25 cellular contexts compared by ENCODE assay signal in the genomic region with DNA sequence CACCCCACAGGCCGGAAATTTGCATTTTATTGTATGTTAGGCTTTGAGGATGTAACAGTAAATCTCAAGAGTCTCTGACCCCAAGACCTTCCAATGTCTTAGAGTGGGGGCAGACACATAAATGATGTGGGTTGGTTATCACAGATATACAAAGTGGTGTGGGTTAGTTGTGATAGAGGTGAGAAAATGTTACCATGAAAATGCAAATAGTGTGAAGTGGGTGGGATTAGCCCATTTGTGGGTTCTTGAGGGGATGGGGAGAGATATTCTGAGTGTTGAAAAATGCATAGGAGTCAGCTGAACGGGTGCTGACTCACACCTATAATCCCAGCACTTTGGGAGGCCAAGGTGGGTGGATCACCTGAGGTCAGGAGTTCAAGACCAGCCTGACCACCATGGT.
"Had no signal": no experiment of that assay in that cellular context is flagged by ENCODE, and none has a peak within 500 bp of the region (broad histone marks: within the 10 kb centered on the region; RNA-seq: fewer than 3 reads in every experiment).

No MANE protein-coding gene starts in this region.

- H3K27me3 Mint-ChIP-seq: central memory CD8-positive, alpha-beta T cell had no signal

- H3K27ac Mint-ChIP-seq: activated naive CD4-positive, alpha-beta T cell treated with anti-CD3 and anti-CD28 coated beads, Interleukin-2, amount 10 ng/mL, durations not matched to agents 7 days and 5 days; dendritic cell treated with granulocyte-macrophage colony-stimulating factor and Interleukin-4, amounts not matched to agents 40 ng/mL and 50 ng/mL, for 4 days; neural progenitor cell had no signal

- H3K36me3 Mint-ChIP-seq: naive thymus-derived CD8-positive, alpha-beta T cell; neural progenitor cell had no signal

- H2AFZ ChIP-seq: neural progenitor cell had no signal

- H3K27ac ChIP-seq: esophagus squamous epithelium, left lung, lower lobe of right lung, neural progenitor cell, stomach, suprapubic skin, tibial artery, upper lobe of right lung, VCaP had no signal

- H3K9ac ChIP-seq: neural progenitor cell had no signal

- H3K4me1 ChIP-seq: lower lobe of right lung, tibial artery had no signal

- H3K27me3 ChIP-seq: esophagus squamous epithelium, left lung, neural progenitor cell, stomach, suprapubic skin, tibial artery, upper lobe of right lung had no signal

- H3K4me3 Mint-ChIP-seq: activated naive CD4-positive, alpha-beta T cell treated with anti-CD3 and anti-CD28 coated beads, Interleukin-2, amount 10 ng/mL, durations not matched to agents 7 days and 5 days; central memory CD8-positive, alpha-beta T cell; dendritic cell treated with granulocyte-macrophage colony-stimulating factor and Interleukin-4, amounts not matched to agents 40 ng/mL and 50 ng/mL, for 4 days; naive thymus-derived CD8-positive, alpha-beta T cell; neural progenitor cell had no signal

- H3K9me3 Mint-ChIP-seq: activated naive CD4-positive, alpha-beta T cell treated with anti-CD3 and anti-CD28 coated beads, Interleukin-2, amount 10 ng/mL, durations not matched to agents 7 days and 5 days; central memory CD8-positive, alpha-beta T cell; dendritic cell treated with granulocyte-macrophage colony-stimulating factor and Interleukin-4, amounts not matched to agents 40 ng/mL and 50 ng/mL, for 4 days; naive thymus-derived CD8-positive, alpha-beta T cell; neural progenitor cell had no signal

- H3K9me3 ChIP-seq: esophagus squamous epithelium, left lung, lower lobe of right lung, stomach, suprapubic skin, tibial artery, upper lobe of right lung had no signal

- H3K4me3 ChIP-seq: esophagus squamous epithelium, left lung, lower lobe of right lung, neural progenitor cell, stomach, suprapubic skin, tibial artery, upper lobe of right lung had no signal

- ATAC-seq: left lung; lower lobe of right lung; naive thymus-derived CD8-positive, alpha-beta T cell; right cardiac atrium; upper lobe of right lung had no signal

- H3K36me3 ChIP-seq: esophagus squamous epithelium, left lung, lower lobe of right lung, neural progenitor cell, stomach, suprapubic skin, tibial artery, upper lobe of right lung had no signal

- FAIRE-seq: islet of Langerhans, TTC549 had no signal

- DNase-seq: activated CD4-positive, alpha-beta T cell treated with anti-CD3 and anti-CD28 coated beads for 4 hours; activated CD4-positive, alpha-beta T cell treated with anti-CD3 and anti-CD28 coated beads, Interleukin-2, amount 50 U/mL, for 4 hours; activated CD8-positive, alpha-beta memory T cell treated with anti-CD3 and anti-CD28 coated beads, Interleukin-2, amount 50 U/mL, for 4 hours; activated gamma-delta T cell; activated naive CD4-positive, alpha-beta T cell treated with anti-CD3 and anti-CD28 coated beads, Interleukin-2, amount 10 ng/mL, durations not matched to agents 7 days and 5 days; activated T-cell treated with anti-CD3 and anti-CD28 coated beads, Interleukin-2, amount 50 U/mL, for 1 hour; amygdala; esophagus squamous epithelium; foreskin melanocyte; left lung; lower lobe of right lung; naive thymus-derived CD8-positive, alpha-beta T cell; posterior cingulate gyrus; right cardiac atrium; stomach; T-helper 9 cell; tibial artery; upper lobe of right lung had no signal

- H3K4me1 Mint-ChIP-seq: neural progenitor cell had no signal

- H3K4me2 ChIP-seq: neural progenitor cell had no signal
